1 cellular context compared by ENCODE assay signal in genomic region chr5:124651663-124652513, GRCh38.
TF ChIP-seq lines count a peak whose summit lies in the region.

No MANE protein-coding gene starts in this region.

TF ChIP-seq in K562, 482 proteins besides CTCF, POLR2A, EP300 and RAD21 (continued from another document and continues in another):
- TF ChIP-seq MGA (IDR thresholded peaks at IDR 0.05) (peak; percentile 93), BACH1 (tag; IDR thresholded peaks at IDR 0.05) (no peak), CBX5 (IDR thresholded peaks at IDR 0.05; ENCODE audit: borderline replicate concordance, low read depth) (no peak), FOXP1 (CRISPR knock-in tag; IDR thresholded peaks at IDR 0.05) (no peak), HCFC1 (IDR thresholded peaks at IDR 0.05; ENCODE audit: low read depth, low read length) (0 out of 2 replicates have a peak, but pooled peaks have one; percentile 31), CHD1 (IDR thresholded peaks at IDR 0.05; ENCODE audit: low read length) (peak; percentile 64), ZNF518B (CRISPR knock-in tag; IDR thresholded peaks at IDR 0.05) (no peak), KLF6 (CRISPR knock-in tag; IDR thresholded peaks at IDR 0.05; ENCODE audit: borderline replicate concordance) (no peak), GABPB1 (CRISPR knock-in tag; IDR thresholded peaks at IDR 0.05) (no peak), ZNF668 (CRISPR knock-in tag; IDR thresholded peaks at IDR 0.05) (0 out of 2 replicates have a peak, but pooled peaks have one; percentile 22), TEAD2 (tag; IDR thresholded peaks at IDR 0.05) (no peak), CBX1 (IDR thresholded peaks at IDR 0.05; ENCODE audit: low read depth) (no peak), DLX4 (CRISPR knock-in tag; IDR thresholded peaks at IDR 0.05) (no peak), SP2 (IDR thresholded peaks at IDR 0.05; ENCODE audit: extremely low read depth, low read depth, low read length, poor library complexity, severe bottlenecking) (no peak), BRCA1 (IDR thresholded peaks at IDR 0.05) (no peak), BRCA1 (CRISPR knock-in tag; IDR thresholded peaks at IDR 0.05) (no peak), ZNF277 (CRISPR knock-in tag; IDR thresholded peaks at IDR 0.05; ENCODE audit: borderline replicate concordance) (no peak), HES1 (IDR thresholded peaks at IDR 0.05; ENCODE audit: low read depth) (peak; percentile 91), NR2C1 (IDR thresholded peaks at IDR 0.05) (0 out of 2 replicates have a peak, but pooled peaks have one; percentile 17), NR2C1 (tag; IDR thresholded peaks at IDR 0.05) (peak; percentile 79), ZNF224 (CRISPR knock-in tag; IDR thresholded peaks at IDR 0.05) (no peak), RHOXF2B (CRISPR knock-in tag; conservative IDR thresholded peaks at IDR 0.05) (no peak), NCOA2 (IDR thresholded peaks at IDR 0.05; ENCODE audit: partially characterized antibody in 2 of 2) (peak; percentile 40 to 51), ZKSCAN1 (IDR thresholded peaks at IDR 0.05; ENCODE audit: low read depth, low read length) (no peak), GTF2E2 (tag; IDR thresholded peaks at IDR 0.05) (no peak), SRSF9 (IDR thresholded peaks at IDR 0.05; ENCODE audit: borderline replicate concordance, low read depth, low read length) (no peak), ZNF165 (CRISPR knock-in tag; IDR thresholded peaks at IDR 0.05; ENCODE audit: borderline replicate concordance) (no peak), SRSF3 (IDR thresholded peaks at IDR 0.05; ENCODE audit: insufficient read depth, low read length) (no peak), CEBPG (CRISPR knock-in tag; IDR thresholded peaks at IDR 0.05) (no peak), CEBPG (tag; conservative IDR thresholded peaks at IDR 0.05 in 1 of 2, IDR thresholded peaks at IDR 0.05 in 1 of 2) (no peak), ZNF695 (CRISPR knock-in tag; IDR thresholded peaks at IDR 0.05) (no peak), PYGO2 (tag; IDR thresholded peaks at IDR 0.05) (peak; percentile 77; the same call in 1 of the 2 replicates), ZC3H11A (IDR thresholded peaks at IDR 0.05; ENCODE audit: low read depth, low read length) (no peak), ZNF121 (CRISPR knock-in tag; conservative IDR thresholded peaks at IDR 0.05) (no peak), HNRNPK (IDR thresholded peaks at IDR 0.05; ENCODE audit: low read depth, low read length, poor library complexity, severe bottlenecking) (no peak), NRF1 (conservative IDR thresholded peaks at IDR 0.05 in 1 of 2, IDR thresholded peaks at IDR 0.05 in 1 of 2) (peak; percentile 77 to 82), E2F5 (CRISPR knock-in tag; IDR thresholded peaks at IDR 0.05) (peak; percentile 95), NFIC (IDR thresholded peaks at IDR 0.05) (peak; percentile 91), GATAD2B (IDR thresholded peaks at IDR 0.05; ENCODE audit: borderline replicate concordance) (peak; percentile 98)
- TF ChIP-seq, protein P1, sequence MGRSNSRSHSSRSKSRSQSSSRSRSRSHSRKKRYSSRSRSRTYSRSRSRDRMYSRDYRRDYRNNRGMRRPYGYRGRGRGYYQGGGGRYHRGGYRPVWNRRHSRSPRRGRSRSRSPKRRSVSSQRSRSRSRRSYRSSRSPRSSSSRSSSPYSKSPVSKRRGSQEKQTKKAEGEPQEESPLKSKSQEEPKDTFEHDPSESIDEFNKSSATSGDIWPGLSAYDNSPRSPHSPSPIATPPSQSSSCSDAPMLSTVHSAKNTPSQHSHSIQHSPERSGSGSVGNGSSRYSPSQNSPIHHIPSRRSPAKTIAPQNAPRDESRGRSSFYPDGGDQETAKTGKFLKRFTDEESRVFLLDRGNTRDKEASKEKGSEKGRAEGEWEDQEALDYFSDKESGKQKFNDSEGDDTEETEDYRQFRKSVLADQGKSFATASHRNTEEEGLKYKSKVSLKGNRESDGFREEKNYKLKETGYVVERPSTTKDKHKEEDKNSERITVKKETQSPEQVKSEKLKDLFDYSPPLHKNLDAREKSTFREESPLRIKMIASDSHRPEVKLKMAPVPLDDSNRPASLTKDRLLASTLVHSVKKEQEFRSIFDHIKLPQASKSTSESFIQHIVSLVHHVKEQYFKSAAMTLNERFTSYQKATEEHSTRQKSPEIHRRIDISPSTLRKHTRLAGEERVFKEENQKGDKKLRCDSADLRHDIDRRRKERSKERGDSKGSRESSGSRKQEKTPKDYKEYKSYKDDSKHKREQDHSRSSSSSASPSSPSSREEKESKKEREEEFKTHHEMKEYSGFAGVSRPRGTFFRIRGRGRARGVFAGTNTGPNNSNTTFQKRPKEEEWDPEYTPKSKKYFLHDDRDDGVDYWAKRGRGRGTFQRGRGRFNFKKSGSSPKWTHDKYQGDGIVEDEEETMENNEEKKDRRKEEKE (IDR thresholded peaks at IDR 0.05; ENCODE audit: borderline replicate concordance in 1 of 2, control insufficient read depth in 1 of 2, low read depth in 2 of 2, low read length in 1 of 2) = peak in 1 of 2 experiments; percentile 76; a peak in 1 of 4 replicates
- TF ChIP-seq, protein P2, sequence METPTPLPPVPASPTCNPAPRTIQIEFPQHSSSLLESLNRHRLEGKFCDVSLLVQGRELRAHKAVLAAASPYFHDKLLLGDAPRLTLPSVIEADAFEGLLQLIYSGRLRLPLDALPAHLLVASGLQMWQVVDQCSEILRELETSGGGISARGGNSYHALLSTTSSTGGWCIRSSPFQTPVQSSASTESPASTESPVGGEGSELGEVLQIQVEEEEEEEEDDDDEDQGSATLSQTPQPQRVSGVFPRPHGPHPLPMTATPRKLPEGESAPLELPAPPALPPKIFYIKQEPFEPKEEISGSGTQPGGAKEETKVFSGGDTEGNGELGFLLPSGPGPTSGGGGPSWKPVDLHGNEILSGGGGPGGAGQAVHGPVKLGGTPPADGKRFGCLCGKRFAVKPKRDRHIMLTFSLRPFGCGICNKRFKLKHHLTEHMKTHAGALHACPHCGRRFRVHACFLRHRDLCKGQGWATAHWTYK (CRISPR knock-in tag; IDR thresholded peaks at IDR 0.05) = 0 out of 2 replicates have a peak, but pooled peaks have one; percentile 44
